Comparison of ENCODE assay signal across 22 cellular contexts in the genomic region with DNA sequence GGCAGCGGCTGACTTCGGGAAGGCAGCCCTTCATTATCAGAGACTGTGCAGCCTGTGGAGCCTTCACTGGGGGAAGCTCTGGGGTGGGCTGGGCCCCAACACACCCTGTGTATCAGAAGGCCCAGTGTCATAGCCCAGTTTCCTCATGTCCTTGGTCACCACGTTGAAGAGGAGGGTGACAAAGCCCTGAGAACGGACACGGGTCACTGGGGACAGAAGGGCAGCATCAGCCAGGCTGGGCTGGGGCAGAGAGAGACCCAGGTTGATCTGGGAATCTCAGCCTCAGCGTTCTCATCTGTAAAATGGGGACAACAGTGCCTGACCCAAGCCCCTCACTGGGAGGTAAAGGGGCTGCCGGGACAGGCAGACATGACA. TPM values are rescaled to one million over a fixed set of nuclear protein-coding genes. Genes with fewer than 3 reads are reported as not detected.
A peak's percentile ranks its signal among the peaks of the same experiment; 100 is the strongest.
DNase-seq lines count a peak whose midpoint lies in the region; ATAC-seq, FAIRE-seq and TF ChIP-seq lines count a peak whose summit lies in the region.
"Had no signal": no experiment of that assay in that cellular context is flagged by ENCODE, and none has a peak within 500 bp of the region (broad histone marks: within the 10 kb centered on the region; RNA-seq: fewer than 3 reads in every experiment).

No MANE protein-coding gene starts in this region.

- 74% methylated on average over 5 of the region's 7 CpGs for WGBS in K562 (ENCODE audit: insufficient coverage, low coverage, missing lambda C conversion rate)
- WGBS in liver = 66% methylated on average over 7 of the region's 7 CpGs
- no CpG with 5 or more reads among the region's 7 CpGs for WGBS in trophoblast cell (ENCODE audit: extremely low coverage, insufficient coverage, insufficient read length)
- WGBS in esophagus muscularis mucosa = 90% methylated on average over 7 of the region's 7 CpGs

- no peak for TF ChIP-seq CTCF in K562 (IDR thresholded peaks at IDR 0.05 in 2 of 3, conservative IDR thresholded peaks at IDR 0.05 in 1 of 3; ENCODE audit: insufficient read depth in 2 of 3, low read depth in 1 of 3, low read length in 3 of 3)
- no peak for TF ChIP-seq CTCF in liver (IDR thresholded peaks at IDR 0.05; ENCODE audit: low read depth, low read length, missing input control)
- no peak for TF ChIP-seq CTCF in esophagus muscularis mucosa (IDR thresholded peaks at IDR 0.05)
- TF ChIP-seq CTCF in activated CD8-positive, alpha-beta T cell treated with anti-CD3 and anti-CD28 coated beads for 36 hours (IDR thresholded peaks at IDR 0.05) = no peak

- in situ Hi-C loops in K562 (cut with MboI) = no loop called here

- CTCF ChIA-PET in K562 (lab: Yijun Ruan, JAX; ENCODE audit: low intra/inter-chr PET ratio) = no interaction called here
- CTCF ChIA-PET in activated CD8-positive, alpha-beta T cell treated with anti-CD3 and anti-CD28 coated beads for 36 hours (lab: Charles Lee) = interaction anchor here (1.0 kb wide), 1 partner anchor 104 kb away, joined by 5 read pairs; no protein-coding TSS in a partner anchor

- no peaks in the 10 kb centered on the region; the same call in 1 of the 2 replicates for H4K20me1 ChIP-seq in K562 (replicated peaks; ENCODE audit: control insufficient read depth, insufficient read depth, low read length)

- TF ChIP-seq EP300 in K562 (IDR thresholded peaks at IDR 0.05; ENCODE audit: low read length) (no peak), esophagus muscularis mucosa (IDR thresholded peaks at IDR 0.05) (no peak)

- no peak overlapping the region for H3K27ac Mint-ChIP-seq in activated CD8-positive, alpha-beta T cell treated with anti-CD3 and anti-CD28 coated beads for 36 hours
- H3K27ac Mint-ChIP-seq: CD8-positive, alpha-beta T cell had no signal

- no peak for TF ChIP-seq POLR2A in K562 (conservative IDR thresholded peaks at IDR 0.05)
- TF ChIP-seq POLR2A in esophagus muscularis mucosa (IDR thresholded peaks at IDR 0.05; ENCODE audit: low read depth) = no peak

- no TSS peak for BruUV-seq in K562 (replicated peaks; lab: Mats Ljungman, UMichigan)

- H3K9me3 Mint-ChIP-seq in activated CD8-positive, alpha-beta T cell treated with anti-CD3 and anti-CD28 coated beads for 36 hours = no peaks in the 10 kb centered on the region
- H3K9me3 Mint-ChIP-seq: CD8-positive, alpha-beta T cell had no signal

- no peak overlapping the region for H3K18ac ChIP-seq in trophoblast cell (ENCODE audit: low read length)

- no peak overlapping the region for H4K8ac ChIP-seq in trophoblast cell (ENCODE audit: low read depth, low read length)

- no peak overlapping the region for H3K9ac ChIP-seq in K562 (ENCODE audit: insufficient read depth in 1 of 2, low read depth in 2 of 2, low read length in 2 of 2)
- no peak overlapping the region for H3K9ac ChIP-seq in liver (ENCODE audit: low read depth in 1 of 2, low read length in 2 of 2)
- no peak overlapping the region for H3K9ac ChIP-seq in trophoblast cell (ENCODE audit: low read length)
- H3K9ac ChIP-seq: BLaER1 treated with 17β-estradiol and CSF1 and Interleukin-3, amounts not matched to agents 10 nM and 100 nM had no signal

- no peak overlapping the region for H3K23ac ChIP-seq in trophoblast cell (ENCODE audit: low read length)

- no peaks in the 10 kb centered on the region for H3K27me3 ChIP-seq in K562 (ENCODE audit: control insufficient read depth in 2 of 2, insufficient read depth in 2 of 2, low read length in 2 of 2)
- no peaks in the 10 kb centered on the region for H3K27me3 ChIP-seq in liver (ENCODE audit: control insufficient read depth in 4 of 4, insufficient read depth in 4 of 4, low read length in 3 of 4)
- H3K27me3 ChIP-seq in trophoblast cell (ENCODE audit: insufficient read depth, low read length) = no peaks in the 10 kb centered on the region
- no peaks in the 10 kb centered on the region for H3K27me3 ChIP-seq in esophagus muscularis mucosa

- no peaks in the 10 kb centered on the region for H3K4me1 Mint-ChIP-seq in activated CD8-positive, alpha-beta T cell treated with anti-CD3 and anti-CD28 coated beads for 36 hours (ENCODE audit: low read depth)

- H3K4me3 ChIP-seq in K562 (no peak overlapping the region), liver (ENCODE audit: low read depth in 1 of 3, low read length in 3 of 3) (no peak overlapping the region), trophoblast cell (ENCODE audit: low read depth, low read length) (no peak overlapping the region), esophagus muscularis mucosa (no peak overlapping the region)
- H3K4me3 ChIP-seq: BLaER1 treated with 17β-estradiol and CSF1 and Interleukin-3, amounts not matched to agents 10 nM and 100 nM; GM12878; HAP-1 had no signal

- no peaks in the 10 kb centered on the region for H3K36me3 ChIP-seq in K562 (ENCODE audit: control insufficient read depth, insufficient read depth, low read length)
- no peaks in the 10 kb centered on the region for H3K36me3 ChIP-seq in liver (ENCODE audit: control insufficient read depth in 4 of 4, insufficient read depth in 3 of 4, low read depth in 1 of 4, low read length in 3 of 4)
- H3K36me3 ChIP-seq in trophoblast cell (ENCODE audit: control insufficient read depth in 1 of 2, insufficient read depth in 2 of 2, low read length in 2 of 2) = no peaks in the 10 kb centered on the region
- H3K36me3 ChIP-seq in esophagus muscularis mucosa = no peaks in the 10 kb centered on the region
- H3K36me3 ChIP-seq: BLaER1 treated with 17β-estradiol and CSF1 and Interleukin-3, amounts not matched to agents 10 nM and 100 nM; HAP-1 had no signal

- H3K27ac ChIP-seq in K562 (ENCODE audit: extremely low read depth, low read depth, low read length) = no peak overlapping the region
- peak overlapping the region; percentile 38 to 70 for H3K27ac ChIP-seq in liver (ENCODE audit: low read depth in 1 of 2, low read length in 2 of 2)
- peak overlapping the region; percentile 48 for H3K27ac ChIP-seq in temporal lobe (ENCODE audit: low read depth, low read length)
- no peak overlapping the region for H3K27ac ChIP-seq in trophoblast cell (ENCODE audit: low read depth, low read length)
- no peak overlapping the region for H3K27ac ChIP-seq in esophagus muscularis mucosa (replicated peaks in 1 of 4)
- H3K27ac ChIP-seq: BLaER1 treated with 17β-estradiol and CSF1 and Interleukin-3, amounts not matched to agents 10 nM and 100 nM had no signal

- peaks cover 22 to 47% of the 10 kb centered on the region in 2 experiments for H3K4me1 ChIP-seq in K562 (replicated peaks in 1 of 2; ENCODE audit: control insufficient read depth in 2 of 2, insufficient read depth in 2 of 2, low read length in 2 of 2)
- peaks cover 31 to 90% (median 65%) of the 10 kb centered on the region in 4 donors for H3K4me1 ChIP-seq in liver (ENCODE audit: control insufficient read depth in 4 of 4, insufficient read depth in 4 of 4, low read length in 3 of 4)
- H3K4me1 ChIP-seq in trophoblast cell (ENCODE audit: control insufficient read depth in 1 of 2, insufficient read depth in 2 of 2, low read length in 2 of 2) = peaks cover 16 to 21% of the 10 kb centered on the region in 2 experiments
- H3K4me1 ChIP-seq in esophagus muscularis mucosa = peaks cover 39 to 54% (median 46%) of the 10 kb centered on the region in 4 donors

- DNase-seq in activated effector memory CD4-positive, alpha-beta T cell treated with anti-CD3 and anti-CD28 coated beads, Interleukin-2, amount 50 U/mL, for 16 hours = peak; percentile 48
- DNase-seq in activated effector memory CD4-positive, alpha-beta T cell treated with Interleukin-2 at 50 U/mL for 16 hours = no peak
- DNase-seq in K562 (ENCODE audit: extremely low read depth in 1 of 4, low spot score in 3 of 4) = no peak
- DNase-seq in trophoblast cell = no peak
- DNase-seq in esophagus muscularis mucosa (ENCODE audit: extremely low spot score) = no peak
- DNase-seq in activated CD8-positive, alpha-beta T cell treated with anti-CD3 and anti-CD28 coated beads for 36 hours = no peak
- DNase-seq: Calu3; CD8-positive, alpha-beta T cell; GF-D8; MM.1S; NCI-H1092; NCI-H146; NCI-H2029 treated with DMSO at 0.1 percent for 48 hours; NCI-H2171 treated with DMSO at 0.1 percent for 48 hours; NCI-H446 had no signal

- H4K12ac ChIP-seq in trophoblast cell (ENCODE audit: low read depth, low read length) = no peak overlapping the region

- H2BK5ac ChIP-seq in trophoblast cell (ENCODE audit: low read depth, low read length, poor library complexity) = no peak overlapping the region

- peaks cover 6% of the 10 kb centered on the region for H3K79me1 ChIP-seq in trophoblast cell (ENCODE audit: low read length)

- H3K9me1 ChIP-seq in K562 (ENCODE audit: control insufficient read depth, insufficient read depth, low read length) = no peaks in the 10 kb centered on the region

- H3K9me3 ChIP-seq in K562 (replicated peaks; ENCODE audit: control insufficient read depth, insufficient read depth, low read depth, low read length) (no peaks in the 10 kb centered on the region), liver (ENCODE audit: control insufficient read depth in 4 of 4, low read length in 3 of 4) (no peaks in the 10 kb centered on the region), trophoblast cell (ENCODE audit: insufficient read depth, low read depth, low read length) (no peaks in the 10 kb centered on the region), esophagus muscularis mucosa (no peaks in the 10 kb centered on the region)
- H3K9me3 ChIP-seq: BLaER1 treated with 17β-estradiol and CSF1 and Interleukin-3, amounts not matched to agents 10 nM and 100 nM; HAP-1 had no signal

- no peak for FAIRE-seq in K562 (lab: Jason Lieb, UNC)
- FAIRE-seq: GM12878, GM19239 had no signal

- H2BK120ac ChIP-seq in trophoblast cell (ENCODE audit: insufficient read depth, low read length, poor library complexity) = no peak overlapping the region

- H2AK5ac ChIP-seq in trophoblast cell (ENCODE audit: low read length) = no peak overlapping the region

- no peak overlapping the region for H3K4me3 Mint-ChIP-seq in activated CD8-positive, alpha-beta T cell treated with anti-CD3 and anti-CD28 coated beads for 36 hours
- H3K4me3 Mint-ChIP-seq: CD8-positive, alpha-beta T cell had no signal

- H3K27me3 Mint-ChIP-seq in activated CD8-positive, alpha-beta T cell treated with anti-CD3 and anti-CD28 coated beads for 36 hours = peaks cover 19% of the 10 kb centered on the region

- H2BK12ac ChIP-seq in trophoblast cell (ENCODE audit: low read length) = no peak overlapping the region

- H3K4me2 ChIP-seq in K562 (ENCODE audit: insufficient read depth, low read length) (no peak overlapping the region), trophoblast cell (ENCODE audit: low read length) (no peak overlapping the region)
- H3K4me2 ChIP-seq: BLaER1 treated with 17β-estradiol and CSF1 and Interleukin-3, amounts not matched to agents 10 nM and 100 nM had no signal

- intact Hi-C loops in K562 (cut with micrococcal nuclease) (no loop called here), esophagus muscularis mucosa (cut with DNase I) (no loop called here)
- intact Hi-C loops in activated CD8-positive, alpha-beta T cell treated with anti-CD3 and anti-CD28 coated beads for 36 hours (cut with micrococcal nuclease) = no loop called here

- POLR2A ChIA-PET in K562 (lab: Yijun Ruan, JAX) = interaction anchor here (1.2 kb wide), 1 partner anchor 12 kb away, joined by 3 read pairs; no protein-coding TSS in a partner anchor
- POLR2A ChIA-PET in activated CD8-positive, alpha-beta T cell treated with anti-CD3 and anti-CD28 coated beads for 36 hours (lab: Charles Lee) = no interaction called here

- no peak overlapping the region for H3K4ac ChIP-seq in trophoblast cell (ENCODE audit: low read depth, low read length)

- no peak for TF ChIP-seq RAD21 in K562 (CRISPR knock-in tag; conservative IDR thresholded peaks at IDR 0.05 in 1 of 2, IDR thresholded peaks at IDR 0.05 in 1 of 2)
- TF ChIP-seq RAD21 in liver (IDR thresholded peaks at IDR 0.05) = no peak

- no peak overlapping the region for H2AFZ ChIP-seq in K562 (ENCODE audit: low read depth, low read length)
- no peak overlapping the region for H2AFZ ChIP-seq in trophoblast cell (ENCODE audit: insufficient read depth, low read length, poor library complexity)

- H3K36me3 Mint-ChIP-seq in activated CD8-positive, alpha-beta T cell treated with anti-CD3 and anti-CD28 coated beads for 36 hours (ENCODE audit: low read depth) = no peaks in the 10 kb centered on the region
- H3K36me3 Mint-ChIP-seq: CD8-positive, alpha-beta T cell had no signal

- H3K14ac ChIP-seq in trophoblast cell (ENCODE audit: low read length) = no peak overlapping the region

- no peak overlapping the region for H4K91ac ChIP-seq in trophoblast cell (ENCODE audit: low read depth, low read length)

- ATAC-seq in K562 = no peak
- ATAC-seq in activated CD8-positive, alpha-beta T cell treated with anti-CD3 and anti-CD28 coated beads for 36 hours = no peak
- ATAC-seq: CD8-positive, alpha-beta T cell; GM12878; Panc1 had no signal

- no peaks in the 10 kb centered on the region for H3K79me2 ChIP-seq in K562 (ENCODE audit: control insufficient read depth, insufficient read depth, low read length)
- no peaks in the 10 kb centered on the region for H3K79me2 ChIP-seq in trophoblast cell (ENCODE audit: control insufficient read depth, insufficient read depth, low read length, poor library complexity)

RNA-seq across cellular contexts. Expression of a gene that starts 19.3 kb away (rescaled TPM):
- 15.4 and 25.4 TPM in 2 replicates for total RNA-seq in K562 (2011; cell fraction: chromatin; rRNA removed; ENCODE audit: low replicate concordance)
- 22.5 and 35.0 TPM in 2 replicates for total RNA-seq in K562 (2011; cell fraction: nucleolus; rRNA removed)
- total RNA-seq in K562 (2011; cell fraction: nucleoplasm; rRNA removed) = 21.7 and 23.8 TPM in 2 replicates
- total RNA-seq in K562 (2014; rRNA removed) = 24.0 and 24.9 TPM in 2 replicates
- 7.6 and 10.3 TPM in 2 replicates for total RNA-seq in K562 (2014; rRNA removed; fragmentation: Illumina TruSeq; extraction: Trizol)
- 8.9 and 10.0 TPM in 2 replicates for total RNA-seq in K562 (2015; rRNA removed; fragmentation: Illumina TruSeq; extraction: Trizol)
- 12.7 and 15.0 TPM in 2 replicates for total RNA-seq in K562 (2021)
- 23.4 and 28.0 TPM in 2 replicates for polyA plus RNA-seq in K562 (2011; rRNA removed)
- polyA plus RNA-seq in K562 (2011; cell fraction: cytosol; rRNA removed) = 26.8 and 45.5 TPM in 2 replicates
- 43.7 and 59.8 TPM in 2 replicates for polyA plus RNA-seq in K562 (2011; cell fraction: nucleus; rRNA removed)
- 14.9 and 22.4 TPM in 2 replicates for polyA plus RNA-seq in K562 (2012)
- 14.3 and 18.9 TPM in 2 replicates for polyA plus RNA-seq in K562 (2014; fragmentation: Illumina TruSeq; extraction: Trizol)
- 10 to 100 TPM in 1 of 2 experiments, 1 to 10 TPM in 1; 9.5 to 17.9 TPM for polyA plus RNA-seq in K562 (2014; fragmentation: Nextera tagmentation; extraction: Ambion mirVana)
- 26.5 and 28.8 TPM in 2 replicates for polyA plus RNA-seq in K562 (2014; rRNA removed)
- polyA minus RNA-seq in K562 (2011; rRNA and poly(A)+ RNA removed) = 7.7 and 16.5 TPM in 2 replicates
- polyA minus RNA-seq in K562 (2011; cell fraction: cytosol; rRNA and poly(A)+ RNA removed) = 6.1 and 8.9 TPM in 2 replicates
- polyA minus RNA-seq in K562 (2011; cell fraction: nucleus; rRNA and poly(A)+ RNA removed) = 11.6 and 13.3 TPM in 2 replicates
- 10 to 100 TPM; 10.8 to 22.0 TPM for total RNA-seq in liver
- 10 to 100 TPM in 1 of 2 donors, 1 to 10 TPM in 1; 8.4 to 10.8 TPM for polyA plus RNA-seq in liver
- total RNA-seq in temporal lobe = 7.9 TPM
- 7.2 and 7.3 TPM in 2 replicates for polyA plus RNA-seq in trophoblast cell (2013)
- total RNA-seq in esophagus muscularis mucosa = 10 to 100 TPM in 1 of 4 donors, 1 to 10 TPM in 3; 9.5 to 13.8 (median 9.9) TPM
- total RNA-seq in activated CD8-positive, alpha-beta T cell treated with anti-CD3 and anti-CD28 coated beads for 36 hours = 1 to 10 TPM; 7.2 to 9.4 TPM

RNA-seq across cellular contexts. Expression of a gene that starts 35.1 kb away (rescaled TPM):
- total RNA-seq in K562 (2011; cell fraction: chromatin; rRNA removed; ENCODE audit: low replicate concordance) = 7.3 and 21.2 TPM in 2 replicates
- total RNA-seq in K562 (2011; cell fraction: nucleolus; rRNA removed) = 8.8 and 12.7 TPM in 2 replicates
- 5.4 and 6.3 TPM in 2 replicates for total RNA-seq in K562 (2011; cell fraction: nucleoplasm; rRNA removed)
- total RNA-seq in K562 (2014; rRNA removed) = 2.5 and 4.5 TPM in 2 replicates
- total RNA-seq in K562 (2014; rRNA removed; fragmentation: Illumina TruSeq; extraction: Trizol) = 1.1 TPM in 2 replicates
- total RNA-seq in K562 (2015; rRNA removed; fragmentation: Illumina TruSeq; extraction: Trizol) = 2.5 and 2.7 TPM in 2 replicates
- total RNA-seq in K562 (2021) = 7.4 and 7.5 TPM in 2 replicates
- polyA plus RNA-seq in K562 (2011; rRNA removed) = 2.5 and 2.9 TPM in 2 replicates
- 2.3 and 4.4 TPM in 2 replicates for polyA plus RNA-seq in K562 (2011; cell fraction: cytosol; rRNA removed)
- 8.0 and 15.0 TPM in 2 replicates for polyA plus RNA-seq in K562 (2011; cell fraction: nucleus; rRNA removed)
- 5.2 and 6.4 TPM in 2 replicates for polyA plus RNA-seq in K562 (2012)
- polyA plus RNA-seq in K562 (2014; fragmentation: Illumina TruSeq; extraction: Trizol) = 3.3 and 5.5 TPM in 2 replicates
- under 1 TPM; 0.46 to 0.68 TPM for polyA plus RNA-seq in K562 (2014; fragmentation: Nextera tagmentation; extraction: Ambion mirVana)
- 4.3 and 6.2 TPM in 2 replicates for polyA plus RNA-seq in K562 (2014; rRNA removed)
- 4.3 and 5.0 TPM in 2 replicates for polyA minus RNA-seq in K562 (2011; rRNA and poly(A)+ RNA removed)
- polyA minus RNA-seq in K562 (2011; cell fraction: cytosol; rRNA and poly(A)+ RNA removed) = 2.9 and 5.5 TPM in 2 replicates
- polyA minus RNA-seq in K562 (2011; cell fraction: nucleus; rRNA and poly(A)+ RNA removed) = 14.0 and 14.4 TPM in 2 replicates
- total RNA-seq in liver = 1 to 10 TPM; 6.0 to 8.8 TPM
- polyA plus RNA-seq in liver = 1 to 10 TPM; 3.4 to 4.4 TPM
- total RNA-seq in temporal lobe = 18.2 TPM
- polyA plus RNA-seq in trophoblast cell (2013) = 21.4 and 22.8 TPM in 2 replicates
- total RNA-seq in esophagus muscularis mucosa = 10 to 100 TPM; 26.3 to 41.4 (median 33.2) TPM
- total RNA-seq in activated CD8-positive, alpha-beta T cell treated with anti-CD3 and anti-CD28 coated beads for 36 hours = 10 to 100 TPM; 25.1 to 27.1 TPM

RNA-seq across cellular contexts. Expression of a gene that starts 43.7 kb away (rescaled TPM):
- not detected in 2 replicates for total RNA-seq in K562 (2011; cell fraction: chromatin; rRNA removed; ENCODE audit: low replicate concordance)
- not detected in 2 replicates for total RNA-seq in K562 (2011; cell fraction: nucleolus; rRNA removed)
- total RNA-seq in K562 (2011; cell fraction: nucleoplasm; rRNA removed) = not detected in 2 replicates
- total RNA-seq in K562 (2014; rRNA removed) (not detected in 2 replicates), K562 (2014; rRNA removed; fragmentation: Illumina TruSeq; extraction: Trizol) (not detected in 2 replicates), K562 (2015; rRNA removed; fragmentation: Illumina TruSeq; extraction: Trizol) (not detected in 2 replicates), K562 (2021) (0.24 and 0.36 TPM in 2 replicates), liver (1 to 10 TPM; 2.1 to 6.5 TPM), temporal lobe (2.0 TPM), esophagus muscularis mucosa (100 to 1,000 TPM; 127 to 315 (median 226) TPM)
- polyA plus RNA-seq in K562 (2011; rRNA removed) (not detected in 2 replicates), K562 (2014; fragmentation: Illumina TruSeq; extraction: Trizol) (not detected in 2 replicates), K562 (2014; fragmentation: Nextera tagmentation; extraction: Ambion mirVana) (under 1 TPM in 1 of 2 experiments, not detected in 1; 0.07 TPM), K562 (2014; rRNA removed) (not detected in 2 replicates), liver (10 to 100 TPM in 1 of 2 donors, 1 to 10 TPM in 1; 4.9 to 13.3 TPM)
- polyA plus RNA-seq in K562 (2011; cell fraction: cytosol; rRNA removed) = not detected in 2 replicates
- not detected in 2 replicates for polyA plus RNA-seq in K562 (2011; cell fraction: nucleus; rRNA removed)
- polyA plus RNA-seq in K562 (2012) = 1.0 TPM in 1 of 2 replicates, not detected in the other
- polyA minus RNA-seq in K562 (2011; rRNA and poly(A)+ RNA removed) = not detected in 2 replicates
- not detected in 2 replicates for polyA minus RNA-seq in K562 (2011; cell fraction: cytosol; rRNA and poly(A)+ RNA removed)
- polyA minus RNA-seq in K562 (2011; cell fraction: nucleus; rRNA and poly(A)+ RNA removed) = not detected in 2 replicates
- 1.3 and 1.6 TPM in 2 replicates for polyA plus RNA-seq in trophoblast cell (2013)
- under 1 TPM; 0.47 to 0.70 TPM for total RNA-seq in activated CD8-positive, alpha-beta T cell treated with anti-CD3 and anti-CD28 coated beads for 36 hours
- total RNA-seq: Calu3; CD8-positive, alpha-beta T cell had no signal

Comparison
In these comparisons a context has a peak if more than half of its experiments do, and no peak if none do; other contexts are left out.
1. H3K27ac ChIP-seq: peak in liver (2 of 2) and temporal lobe (single experiment); none in K562 (single experiment), trophoblast cell (single experiment) and esophagus muscularis mucosa (0 of 4).
2. RNA of a gene that starts 43.7 kb away (total RNA-seq): 127 to 315 TPM in esophagus muscularis mucosa; 2.1 to 6.5 TPM in liver, 2.0 TPM in temporal lobe (single experiment), 0.47 to 0.70 TPM in activated CD8-positive, alpha-beta T cell treated with anti-CD3 and anti-CD28 coated beads for 36 hours and 0.24 to 0.36 TPM in K562; every median in the first group is over 10 times any median in the second.